ENCODE assay signal across 16 cellular contexts in genomic region chr21:46057710-46058241, GRCh38. TPM values are rescaled to one million over a fixed set of nuclear protein-coding genes. Genes with fewer than 3 reads are reported as not detected.
DNase-seq lines count a peak whose midpoint lies in the region; ATAC-seq and TF ChIP-seq lines count a peak whose summit lies in the region.
"Had no signal": no experiment of that assay in that cellular context is flagged by ENCODE, and none has a peak within 500 bp of the region (broad histone marks: within the 10 kb centered on the region; RNA-seq: fewer than 3 reads in every experiment).

No MANE protein-coding gene starts in this region.

- no peak overlapping the region for H3K27ac Mint-ChIP-seq in T-cell
- H3K27ac Mint-ChIP-seq in neural progenitor cell: peak overlapping the region; percentile 93
- no peak overlapping the region for H3K27ac Mint-ChIP-seq in progenitor cell of endocrine pancreas
- H3K27ac Mint-ChIP-seq: activated T-helper 2 cell treated with anti-CD3 and anti-CD28 coated beads, Interferon-gamma antibody, Interleukin-2, Interleukin-4, amounts not matched to agents 10 μg/mL and 5 μg/mL and 100 μg/mL, durations not matched to agents 14 hours and 24 hours and 36 hours; memory B cell had no signal

- H2AFZ ChIP-seq in neural progenitor cell (replicated peaks): no peak overlapping the region

- H3K9me3 ChIP-seq in neural progenitor cell (ENCODE audit: low read depth): no peaks in the 10 kb centered on the region
- H3K9me3 ChIP-seq in tibial nerve: peaks cover 0 to 7% (median 0%) of the 10 kb centered on the region in 4 donors

- peak in 1 of 34 experiments; percentile 21 for DNase-seq in T-cell
- no peak for DNase-seq in coronary artery (ENCODE audit: low spot score)
- DNase-seq in neural progenitor cell (ENCODE audit: low spot score): no peak
- DNase-seq in tibial nerve (ENCODE audit: low spot score in 2 of 2): no peak
- no peak for DNase-seq in progenitor cell of endocrine pancreas (ENCODE audit: low spot score, unreplicated experiment)
- DNase-seq in stimulated activated naive CD4-positive, alpha-beta T cell (lab: John Stamatoyannopoulos, UW): no peak
- DNase-seq: Calu3, glutamatergic neuron, GOT3, NCI-H1105 treated with DMSO at 0.1 percent for 48 hours, NCI-H526, SHP77 treated with DMSO at 0.1 percent for 48 hours had no signal

- H3K36me3 ChIP-seq in neural progenitor cell (no peaks in the 10 kb centered on the region), tibial nerve (no peaks in the 10 kb centered on the region)

- POLR2A ChIA-PET in T-cell (lab: Charles Lee): no interaction called here

- H3K27me3 Mint-ChIP-seq in T-cell (peaks cover 25 to 48% of the 10 kb centered on the region in 2 donors), neural progenitor cell (ENCODE audit: insufficient read depth, low read depth) (peaks cover 16% of the 10 kb centered on the region), progenitor cell of endocrine pancreas (peaks cover 6% of the 10 kb centered on the region)

- H3K4me3 Mint-ChIP-seq in T-cell (peak overlapping the region in 2 of 3 donors; percentile 49 to 76), neural progenitor cell (peak overlapping the region; percentile 16), progenitor cell of endocrine pancreas (ENCODE audit: low read depth) (no peak overlapping the region)
- H3K4me3 Mint-ChIP-seq: memory B cell had no signal

- H3K27me3 ChIP-seq in neural progenitor cell: no peaks in the 10 kb centered on the region
- H3K27me3 ChIP-seq in tibial nerve: no peaks in the 10 kb centered on the region

- peak in 1 of 4 experiments; percentile 14 for ATAC-seq in T-cell (replicated peaks in 1 of 4)
- ATAC-seq in HG02588 (IDR thresholded peaks at IDR 0.05; ENCODE audit: unreplicated experiment): no peak

- H3K4me2 ChIP-seq in neural progenitor cell: no peak overlapping the region

- H3K4me1 ChIP-seq in neural progenitor cell: no peaks in the 10 kb centered on the region
- peaks cover 0 to 58% (median 27%) of the 10 kb centered on the region in 4 donors for H3K4me1 ChIP-seq in tibial nerve

- no peaks in the 10 kb centered on the region for H4K20me1 ChIP-seq in neural progenitor cell (ENCODE audit: low read depth)

- 85 to 86% methylated on average over 23 of the region's 23 CpGs for WGBS in tibial nerve, 2 donors

- no peak for TF ChIP-seq EP300 in tibial nerve (IDR thresholded peaks at IDR 0.05)

- no peak for TF ChIP-seq POLR2A in tibial nerve (IDR thresholded peaks at IDR 0.05)

- H3K9me3 Mint-ChIP-seq in T-cell: no peaks in the 10 kb centered on the region
- peaks cover 25% of the 10 kb centered on the region for H3K9me3 Mint-ChIP-seq in neural progenitor cell
- peaks cover 16% of the 10 kb centered on the region for H3K9me3 Mint-ChIP-seq in progenitor cell of endocrine pancreas (ENCODE audit: low read depth)

- no peak overlapping the region for H3K4me3 ChIP-seq in coronary artery
- no peak overlapping the region for H3K4me3 ChIP-seq in neural progenitor cell
- no peak overlapping the region for H3K4me3 ChIP-seq in tibial nerve

- CTCF ChIA-PET in T-cell (lab: Charles Lee): no interaction called here

- TF ChIP-seq CTCF in coronary artery (IDR thresholded peaks at IDR 0.05): no peak
- TF ChIP-seq CTCF in neural progenitor cell (IDR thresholded peaks at IDR 0.05): no peak
- no peak for TF ChIP-seq CTCF in tibial nerve (IDR thresholded peaks at IDR 0.05)
- TF ChIP-seq CTCF in progenitor cell of endocrine pancreas (IDR thresholded peaks at IDR 0.05; ENCODE audit: unreplicated experiment): no peak

- H3K4me1 Mint-ChIP-seq in T-cell (peaks cover 14 to 17% (median 17%) of the 10 kb centered on the region in 3 donors), neural progenitor cell (peaks cover 18% of the 10 kb centered on the region), progenitor cell of endocrine pancreas (ENCODE audit: low read depth) (no peaks in the 10 kb centered on the region)

- H3K27ac ChIP-seq in coronary artery (peak overlapping the region; percentile 94 to 99), neural progenitor cell (no peak overlapping the region), tibial nerve (peak overlapping the region; percentile 25 to 94 (median 78))
- H3K27ac ChIP-seq: VCaP had no signal

- H3K36me3 Mint-ChIP-seq in T-cell (no peaks in the 10 kb centered on the region), neural progenitor cell (peaks cover 3% of the 10 kb centered on the region), progenitor cell of endocrine pancreas (ENCODE audit: insufficient read depth) (no peaks in the 10 kb centered on the region)

- H3K9ac ChIP-seq in neural progenitor cell: no peak overlapping the region

- H3F3A ChIP-seq in neural progenitor cell (ENCODE audit: low read depth): no peaks in the 10 kb centered on the region

- H3K79me2 ChIP-seq in neural progenitor cell (ENCODE audit: low read depth): no peaks in the 10 kb centered on the region

RNA-seq across cellular contexts. Expression of gene COL6A2, which starts 40.1 kb away (rescaled TPM):
- total RNA-seq in T-cell (10 to 100 TPM; 33.8 to 85.2 (median 60.7) TPM), neural progenitor cell (ENCODE audit: low replicate concordance) (5.2 and 22.8 TPM in 2 replicates), tibial nerve (1,000 to 10,000 TPM in 1 of 4 donors, 100 to 1,000 TPM in 3; 470 to 1,210 (median 744) TPM), progenitor cell of endocrine pancreas (32.0 and 38.6 TPM in 2 replicates)

Comparison
In these comparisons a context has a peak if more than half of its experiments do, and no peak if none do; other contexts are left out.
1. RNA of gene COL6A2, which starts 40.1 kb away (total RNA-seq): 470 to 1,210 TPM in tibial nerve; 33.8 to 85.2 TPM in T-cell, 32.0 to 38.6 TPM in progenitor cell of endocrine pancreas and 5.2 to 22.8 TPM in neural progenitor cell; every median in the first group is over 4 times any median in the second.